In genomic region chr12:122840580-122841513, GRCh38 we compare ENCODE assay signal across 10 cellular contexts. TPM values are rescaled to one million over a fixed set of nuclear protein-coding genes. Genes with fewer than 3 reads are reported as not detected.
DNase-seq lines count a peak whose midpoint lies in the region; ATAC-seq and TF ChIP-seq lines count a peak whose summit lies in the region.
"Had no signal": no experiment of that assay in that cellular context is flagged by ENCODE, and none has a peak within 500 bp of the region (broad histone marks: within the 10 kb centered on the region; RNA-seq: fewer than 3 reads in every experiment).

No MANE protein-coding gene starts in this region.

- H3K36me3 ChIP-seq in liver (ENCODE audit: control insufficient read depth in 4 of 4, insufficient read depth in 3 of 4, low read depth in 1 of 4, low read length in 3 of 4): no peaks in the 10 kb centered on the region

- no peak overlapping the region for H3K9ac ChIP-seq in liver (ENCODE audit: low read depth in 1 of 2, low read length in 2 of 2)

- 87% methylated on average over 26 of the region's 26 CpGs for WGBS in liver

- no peaks in the 10 kb centered on the region for H3K27me3 ChIP-seq in liver (ENCODE audit: control insufficient read depth in 4 of 4, insufficient read depth in 4 of 4, low read length in 3 of 4)

- no peak for ATAC-seq in GM21381 (IDR thresholded peaks at IDR 0.05; ENCODE audit: unreplicated experiment)

- no peak overlapping the region for H3K4me3 ChIP-seq in liver (ENCODE audit: low read depth in 1 of 3, low read length in 3 of 3)

- H3K9me3 Mint-ChIP-seq in HFFc6 (no peaks in the 10 kb centered on the region), brain (peaks cover 0 to 3% (median 0%) of the 10 kb centered on the region in 5 experiments)

- no peaks in the 10 kb centered on the region for H3K9me3 ChIP-seq in liver (ENCODE audit: control insufficient read depth in 4 of 4, low read length in 3 of 4)

- H3K36me3 Mint-ChIP-seq in HFFc6 (ENCODE audit: low read depth): no peaks in the 10 kb centered on the region
- peaks cover 32% of the 10 kb centered on the region for H3K36me3 Mint-ChIP-seq in brain

- peaks cover 17 to 64% (median 37%) of the 10 kb centered on the region in 4 donors for H3K4me1 ChIP-seq in liver (ENCODE audit: control insufficient read depth in 4 of 4, insufficient read depth in 4 of 4, low read length in 3 of 4)

- H3K27ac Mint-ChIP-seq in HFFc6 (peak overlapping the region; percentile 74), brain (peak overlapping the region; percentile 13 to 84 (median 75))

- H3K27me3 Mint-ChIP-seq in HFFc6 (ENCODE audit: insufficient read depth) (peaks cover 3% of the 10 kb centered on the region), brain (peaks cover 9% of the 10 kb centered on the region)

- H3K27ac ChIP-seq in liver (ENCODE audit: low read depth in 1 of 2, low read length in 2 of 2): peak overlapping the region; percentile 52 to 86

- peak overlapping the region; percentile 38 for H3K4me3 Mint-ChIP-seq in HFFc6
- H3K4me3 Mint-ChIP-seq in brain: peak overlapping the region in 2 of 5 experiments; percentile 14 to 25

- TF ChIP-seq CTCF in HFFc6 (IDR thresholded peaks at IDR 0.05) (no peak), brain (conservative IDR thresholded peaks at IDR 0.05) (no peak), liver (IDR thresholded peaks at IDR 0.05; ENCODE audit: low read depth, low read length, missing input control) (no peak)

- in situ Hi-C loops in KBM-7 (cut with MboI; ENCODE audit: low pct_unique_long_range_greater_than_20kb, low sequenced_read_pairs): no loop called here

- H3K4me1 Mint-ChIP-seq in HFFc6 (ENCODE audit: low read depth): peaks cover 38% of the 10 kb centered on the region
- peaks cover 71% of the 10 kb centered on the region for H3K4me1 Mint-ChIP-seq in brain

- DNase-seq in HFFc6 (no peak), superior temporal gyrus (ENCODE audit: extremely low spot score) (peak; percentile 35), cortex of kidney (lab: John Stamatoyannopoulos, UW) (no peak), KBM-7 (no peak)
- DNase-seq: central memory CD4-positive, alpha-beta T cell; NCI-H187; SIG-M5 had no signal

- no peak for TF ChIP-seq RAD21 in liver (IDR thresholded peaks at IDR 0.05)

TF ChIP-seq in liver, 16 proteins besides CTCF, POLR2A, EP300 and RAD21:
- TF ChIP-seq YY1 (IDR thresholded peaks at IDR 0.05): no peak
- no peak for TF ChIP-seq HNF4A (conservative IDR thresholded peaks at IDR 0.05)
- TF ChIP-seq MAX (IDR thresholded peaks at IDR 0.05): no peak
- TF ChIP-seq RXRA (IDR thresholded peaks at IDR 0.05): no peak
- TF ChIP-seq HNF4G (IDR thresholded peaks at IDR 0.05): no peak
- TF ChIP-seq NR2F2 (IDR thresholded peaks at IDR 0.05): no peak
- no peak for TF ChIP-seq SP1 (IDR thresholded peaks at IDR 0.05)
- TF ChIP-seq FOXA2 (IDR thresholded peaks at IDR 0.05): no peak
- TF ChIP-seq ZBTB33 (IDR thresholded peaks at IDR 0.05): no peak
- no peak for TF ChIP-seq FOXA1 (IDR thresholded peaks at IDR 0.05)
- TF ChIP-seq TAF1 (conservative IDR thresholded peaks at IDR 0.05): no peak
- TF ChIP-seq, protein P1, sequence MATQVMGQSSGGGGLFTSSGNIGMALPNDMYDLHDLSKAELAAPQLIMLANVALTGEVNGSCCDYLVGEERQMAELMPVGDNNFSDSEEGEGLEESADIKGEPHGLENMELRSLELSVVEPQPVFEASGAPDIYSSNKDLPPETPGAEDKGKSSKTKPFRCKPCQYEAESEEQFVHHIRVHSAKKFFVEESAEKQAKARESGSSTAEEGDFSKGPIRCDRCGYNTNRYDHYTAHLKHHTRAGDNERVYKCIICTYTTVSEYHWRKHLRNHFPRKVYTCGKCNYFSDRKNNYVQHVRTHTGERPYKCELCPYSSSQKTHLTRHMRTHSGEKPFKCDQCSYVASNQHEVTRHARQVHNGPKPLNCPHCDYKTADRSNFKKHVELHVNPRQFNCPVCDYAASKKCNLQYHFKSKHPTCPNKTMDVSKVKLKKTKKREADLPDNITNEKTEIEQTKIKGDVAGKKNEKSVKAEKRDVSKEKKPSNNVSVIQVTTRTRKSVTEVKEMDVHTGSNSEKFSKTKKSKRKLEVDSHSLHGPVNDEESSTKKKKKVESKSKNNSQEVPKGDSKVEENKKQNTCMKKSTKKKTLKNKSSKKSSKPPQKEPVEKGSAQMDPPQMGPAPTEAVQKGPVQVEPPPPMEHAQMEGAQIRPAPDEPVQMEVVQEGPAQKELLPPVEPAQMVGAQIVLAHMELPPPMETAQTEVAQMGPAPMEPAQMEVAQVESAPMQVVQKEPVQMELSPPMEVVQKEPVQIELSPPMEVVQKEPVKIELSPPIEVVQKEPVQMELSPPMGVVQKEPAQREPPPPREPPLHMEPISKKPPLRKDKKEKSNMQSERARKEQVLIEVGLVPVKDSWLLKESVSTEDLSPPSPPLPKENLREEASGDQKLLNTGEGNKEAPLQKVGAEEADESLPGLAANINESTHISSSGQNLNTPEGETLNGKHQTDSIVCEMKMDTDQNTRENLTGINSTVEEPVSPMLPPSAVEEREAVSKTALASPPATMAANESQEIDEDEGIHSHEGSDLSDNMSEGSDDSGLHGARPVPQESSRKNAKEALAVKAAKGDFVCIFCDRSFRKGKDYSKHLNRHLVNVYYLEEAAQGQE (IDR thresholded peaks at IDR 0.05): no peak
- TF ChIP-seq JUND (IDR thresholded peaks at IDR 0.05): no peak
- TF ChIP-seq GABPA (IDR thresholded peaks at IDR 0.05 in 1 of 2, conservative IDR thresholded peaks at IDR 0.05 in 1 of 2): no peak
- no peak for TF ChIP-seq EGR1 (IDR thresholded peaks at IDR 0.05; ENCODE audit: low read depth in 2 of 2)
- TF ChIP-seq, protein P2, sequence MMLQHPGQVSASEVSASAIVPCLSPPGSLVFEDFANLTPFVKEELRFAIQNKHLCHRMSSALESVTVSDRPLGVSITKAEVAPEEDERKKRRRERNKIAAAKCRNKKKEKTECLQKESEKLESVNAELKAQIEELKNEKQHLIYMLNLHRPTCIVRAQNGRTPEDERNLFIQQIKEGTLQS (IDR thresholded peaks at IDR 0.05): no peak

RNA-seq across cellular contexts. Expression of gene HIP1R, which starts 5.6 kb away (rescaled TPM):
- 1 to 10 TPM; 6.7 to 9.8 (median 8.4) TPM for total RNA-seq in HFFc6 (2021; fragmentation: NEBNext Ultra II Directional; extraction: Animal tissue kit (Norgen Biotek cat#: 25700))
- polyA plus RNA-seq in brain (ENCODE audit: insufficient read depth, low read depth, low replicate concordance) (66.9 TPM), liver (10 to 100 TPM; 12.4 to 15.8 TPM)
- total RNA-seq in liver: 10 to 100 TPM; 18.3 to 52.5 TPM

RNA-seq across cellular contexts. Expression of gene VPS37B, which starts 55.1 kb away (rescaled TPM):
- 10 to 100 TPM; 26.4 to 33.1 (median 28.1) TPM for total RNA-seq in HFFc6 (2021; fragmentation: NEBNext Ultra II Directional; extraction: Animal tissue kit (Norgen Biotek cat#: 25700))
- polyA plus RNA-seq in brain (ENCODE audit: insufficient read depth, low read depth, low replicate concordance) (17.2 TPM), liver (1 to 10 TPM; 2.3 to 3.2 TPM)
- total RNA-seq in liver: 1 to 10 TPM; 4.4 to 6.8 TPM
